17 cellular contexts compared by ENCODE assay signal in genomic region chr9:91334053-91334452, GRCh38. TPM values are rescaled to one million over a fixed set of nuclear protein-coding genes. Genes with fewer than 3 reads are reported as not detected.
A peak's percentile ranks its signal among the peaks of the same experiment; 100 is the strongest.
DNase-seq lines count a peak whose midpoint lies in the region; ATAC-seq and TF ChIP-seq lines count a peak whose summit lies in the region.
"Had no signal": no experiment of that assay in that cellular context is flagged by ENCODE, and none has a peak within 500 bp of the region (broad histone marks: within the 10 kb centered on the region; RNA-seq: fewer than 3 reads in every experiment).

No MANE protein-coding gene starts in this region.

- H3K4me3 ChIP-seq in right atrium auricular region (no peak overlapping the region), fibroblast of villous mesenchyme (ENCODE audit: low read depth, low read length) (no peak overlapping the region), vagina (no peak overlapping the region)
- H3K4me3 ChIP-seq: cardiac muscle cell, mucosa of descending colon, testis had no signal

- peak; percentile 22 for ATAC-seq in Right ventricle myocardium superior (ENCODE audit: poor library complexity)
- no peak for ATAC-seq in HG02588 (IDR thresholded peaks at IDR 0.05; ENCODE audit: unreplicated experiment)
- ATAC-seq: mucosa of descending colon had no signal

- TF ChIP-seq POLR2A in vagina (IDR thresholded peaks at IDR 0.05), result no peak

- H3K4me1 ChIP-seq in right atrium auricular region, result peaks cover 0 to 12% of the 10 kb centered on the region in 2 donors
- H3K4me1 ChIP-seq in vagina, result peaks cover 11% of the 10 kb centered on the region
- H3K4me1 ChIP-seq: BE2C, parathyroid adenoma had no signal

- H3K27me3 ChIP-seq in right atrium auricular region (no peaks in the 10 kb centered on the region), vagina (no peaks in the 10 kb centered on the region)
- H3K27me3 ChIP-seq: BE2C, cardiac muscle cell, testis had no signal

- TF ChIP-seq CTCF in right atrium auricular region (IDR thresholded peaks at IDR 0.05) (no peak), fibroblast of villous mesenchyme (IDR thresholded peaks at IDR 0.05; ENCODE audit: insufficient read depth, low read depth, low read length) (no peak), vagina (IDR thresholded peaks at IDR 0.05) (no peak)

- intact Hi-C loops in Right ventricle myocardium superior (cut with DNase I) (no loop called here), vagina (cut with DNase I) (no loop called here)

- H3K9me3 ChIP-seq in right atrium auricular region (no peaks in the 10 kb centered on the region), vagina (no peaks in the 10 kb centered on the region)
- H3K9me3 ChIP-seq: BE2C, mucosa of descending colon, testis had no signal

- H3K27ac ChIP-seq in right atrium auricular region, result no peak overlapping the region
- H3K27ac ChIP-seq in vagina, result peak overlapping the region; percentile 47
- no peak overlapping the region for H3K27ac ChIP-seq in substantia nigra (ENCODE audit: low read depth, low read length, poor library complexity, severe bottlenecking)
- H3K27ac ChIP-seq: cardiac muscle cell, parathyroid adenoma had no signal

- H3K36me3 ChIP-seq in right atrium auricular region (no peaks in the 10 kb centered on the region), vagina (no peaks in the 10 kb centered on the region)
- H3K36me3 ChIP-seq: BE2C had no signal

- DNase-seq in Right ventricle myocardium superior (no peak), right atrium auricular region (ENCODE audit: low spot score) (no peak), RKO (ENCODE audit: low spot score) (peak; percentile 48), fibroblast of villous mesenchyme (ENCODE audit: low read depth) (peak; percentile 17), vagina (ENCODE audit: extremely low spot score in 2 of 2) (no peak), GOT3 (lab: John Stamatoyannopoulos, UW) (no peak), substantia nigra (lab: John Stamatoyannopoulos, UW) (no peak)
- DNase-seq: BE2C, DMS 273 treated with DMSO at 0.1 percent for 48 hours, kidney, mucosa of descending colon, NCI-H2081, SHP77, testis had no signal

RNA-seq across cellular contexts. Expression of gene AUH, which starts 27.7 kb away (rescaled TPM):
- total RNA-seq in Right ventricle myocardium superior (38.5 TPM), right atrium auricular region (10 to 100 TPM; 16.3 to 50.4 TPM), fibroblast of villous mesenchyme (13.2 and 13.4 TPM in 2 replicates), vagina (39.0 TPM)

Comparison
In these comparisons a context has a peak if more than half of its experiments do, and no peak if none do; other contexts are left out.
1. DNase-seq: peak in RKO (single experiment) and fibroblast of villous mesenchyme (single experiment); none in Right ventricle myocardium superior (single experiment), right atrium auricular region (single experiment), vagina (0 of 2), GOT3 (single experiment) and substantia nigra (0 of 49).